Comparison of ENCODE assay signal across 8 cellular contexts in genomic region chr3:69651765-69652164, GRCh38.
"Had no signal": no experiment of that assay in that cellular context is flagged by ENCODE, and none has a peak within 500 bp of the region (broad histone marks: within the 10 kb centered on the region; RNA-seq: fewer than 3 reads in every experiment).

No MANE protein-coding gene starts in this region.

- H3K9me3 ChIP-seq: HAP-1 had no signal

- H3K9me3 Mint-ChIP-seq: GM23338, H9, HFFc6 had no signal

- H3K27ac Mint-ChIP-seq: GM23338, H9, HFFc6 had no signal

- H3K9ac ChIP-seq: GM23248 had no signal

- H3K4me3 Mint-ChIP-seq: GM23338, H9, HFFc6 had no signal

- H3K4me1 ChIP-seq: HAP-1 had no signal

- H3K36me3 ChIP-seq: HAP-1 had no signal

- DNase-seq: GM23248, GOT3, H7, H9, HCEC 1CT, HFFc6 had no signal

- H3K4me2 ChIP-seq: GM23338 had no signal

- H3K27ac ChIP-seq: GM23248 had no signal

- H3K4me3 ChIP-seq: GM23248, GM23338, HAP-1 had no signal

- H2AFZ ChIP-seq: GM23248 had no signal
